31 cellular contexts compared by ENCODE assay signal in the genomic region with DNA sequence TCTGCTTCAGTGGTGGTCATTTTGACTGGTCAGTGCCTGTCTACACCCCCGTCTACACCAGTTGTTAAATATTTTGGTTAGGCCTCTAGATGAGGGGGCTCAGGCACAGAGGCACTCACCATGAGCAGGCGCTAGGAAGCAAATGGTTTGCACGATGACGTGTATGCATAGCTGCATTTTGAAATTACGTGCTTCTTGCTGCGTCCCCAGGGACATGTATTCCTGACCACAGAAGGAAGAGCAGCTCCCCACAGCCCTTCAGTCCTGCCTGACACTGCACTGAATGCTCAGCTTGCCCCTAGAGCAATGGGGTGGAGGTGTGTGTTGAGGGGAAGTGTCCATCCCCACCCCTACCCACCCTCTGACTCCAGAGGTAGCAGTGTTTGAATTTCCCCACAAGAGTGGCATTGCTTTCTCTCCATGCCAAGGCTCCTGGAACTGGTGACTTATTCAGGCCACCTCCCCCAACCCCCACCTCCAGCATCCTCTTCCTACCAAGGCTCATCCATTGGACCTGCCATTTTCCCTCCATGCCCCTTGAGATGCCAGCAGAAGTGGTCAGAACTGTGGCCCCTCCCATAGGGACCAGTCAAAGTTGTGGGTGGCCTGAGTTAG. TPM values are rescaled to one million over a fixed set of nuclear protein-coding genes. Genes with fewer than 3 reads are reported as not detected.
DNase-seq lines count a peak whose midpoint lies in the region; ATAC-seq, FAIRE-seq and TF ChIP-seq lines count a peak whose summit lies in the region.
"Had no signal": no experiment of that assay in that cellular context is flagged by ENCODE, and none has a peak within 500 bp of the region (broad histone marks: within the 10 kb centered on the region; RNA-seq: fewer than 3 reads in every experiment).

No MANE protein-coding gene starts in this region.

- no peaks in the 10 kb centered on the region for H3K27me3 ChIP-seq in A673 (replicated peaks; ENCODE audit: insufficient read depth, low read depth, low read length, poor library complexity)
- no peaks in the 10 kb centered on the region; the same call in none of the 2 replicates for H3K27me3 ChIP-seq in IMR-90 (ENCODE audit: control insufficient read depth, insufficient read depth, low read length)
- no peaks in the 10 kb centered on the region; a peak in 1 of 7 replicates for H3K27me3 ChIP-seq in H1 (replicated peaks in 1 of 4; ENCODE audit: control insufficient read depth in 3 of 4, extremely low read depth in 1 of 4, insufficient read depth in 3 of 4, low read length in 3 of 4)
- H3K27me3 ChIP-seq in MG63: no peaks in the 10 kb centered on the region
- no peaks in the 10 kb centered on the region for H3K27me3 ChIP-seq in colonic mucosa
- H3K27me3 ChIP-seq: gastroesophageal sphincter, tibial nerve had no signal

- in situ Hi-C loops in IMR-90 (cut with MboI; ENCODE audit: low sequenced_read_pairs): loop anchor here (10.0 kb wide), 1 partner anchor 683 kb away; no protein-coding TSS in a partner anchor

- H2BK15ac ChIP-seq in IMR-90 (ENCODE audit: low read depth, low read length): no peak overlapping the region
- H2BK15ac ChIP-seq in H1 (ENCODE audit: low read length): no peak overlapping the region

- CTCF ChIA-PET in A673 (lab: Charles Lee): no interaction called here
- CTCF ChIA-PET in IMR-90 (lab: Yijun Ruan, JAX): interaction anchor here (0.6 to 2.3 kb wide), 3 partner anchors 8 to 681 kb away, joined by 3 to 8 read pairs (median 4); no protein-coding TSS in a partner anchor
- CTCF ChIA-PET in H1 (lab: Charles Lee; ENCODE audit: partially characterized antibody): interaction anchor here (1.5 to 9.0 kb wide), 6 partner anchors 11 to 111 kb away, joined by 3 to 202 read pairs (median 120); a partner anchor contains a TSS

- TF ChIP-seq EP300 in H1 (IDR thresholded peaks at IDR 0.05; ENCODE audit: borderline replicate concordance in 1 of 2, low read depth in 2 of 2, low read length in 2 of 2): no peak

- no peak for DNase-seq in A673 (ENCODE audit: low spot score)
- no peak for DNase-seq in IMR-90
- DNase-seq in H1 (ENCODE audit: low read depth in 1 of 2, low spot score in 2 of 2): no peak
- DNase-seq in myocyte (ENCODE audit: low read depth): peak; percentile 87
- DNase-seq in MG63: no peak
- DNase-seq in colonic mucosa: no peak
- DNase-seq: activated CD4-positive, alpha-beta T cell treated with anti-CD3 and anti-CD28 coated beads, Interleukin-2, amount 10 ng/mL, durations not matched to agents 24 days and 14 days; activated naive CD4-positive, alpha-beta T cell treated with anti-CD3 and anti-CD28 coated beads for 36 hours; amygdala; Caco-2; HFFc6; hypothalamus; immature natural killer cell; naive B cell; NCI-H2029 treated with DMSO at 0.1 percent for 48 hours; NCI-H2227 treated with DMSO at 0.1 percent for 48 hours; NCI-H69; nucleus accumbens; SHP77 treated with DMSO at 0.1 percent for 48 hours; stimulated activated CD4-positive, alpha-beta T cell treated with anti-CD3 and anti-CD28 coated beads, Interleukin-2, amount 100 ng/mL, for 24 hours; T-helper 9 cell had no signal

- H2AFZ ChIP-seq in IMR-90 (replicated peaks; ENCODE audit: low read length, poor library complexity) (peak overlapping the region; percentile 35), H1 (ENCODE audit: low read length) (no peak overlapping the region)

- H3K9me1 ChIP-seq in IMR-90 (ENCODE audit: insufficient read depth, low read length): no peaks in the 10 kb centered on the region

- BruUV-seq in A673 (replicated peaks; lab: Mats Ljungman, UMichigan) (no TSS peak), IMR-90 (replicated peaks; lab: Mats Ljungman, UMichigan) (no TSS peak)

- H2BK20ac ChIP-seq in IMR-90 (ENCODE audit: low read depth, low read length): no peak overlapping the region
- no peak overlapping the region for H2BK20ac ChIP-seq in H1 (ENCODE audit: low read length)

- H4K91ac ChIP-seq in IMR-90 (ENCODE audit: insufficient read depth, low read depth, low read length) (no peak overlapping the region), H1 (replicated peaks; ENCODE audit: insufficient read length, low read length) (no peak overlapping the region)

- H3K23ac ChIP-seq in IMR-90 (ENCODE audit: low read depth, low read length) (no peak overlapping the region), H1 (ENCODE audit: insufficient read length) (no peak overlapping the region)

- TF ChIP-seq CTCF in A673 (conservative IDR thresholded peaks at IDR 0.05; ENCODE audit: low read depth, low read length): no peak
- TF ChIP-seq CTCF in IMR-90 (conservative IDR thresholded peaks at IDR 0.05; ENCODE audit: low read depth, low read length): no peak
- TF ChIP-seq CTCF in H1 (IDR thresholded peaks at IDR 0.05; ENCODE audit: control extremely low read depth in 1 of 3, insufficient read depth in 1 of 3, low read depth in 1 of 3, low read length in 3 of 3): no peak
- TF ChIP-seq CTCF in colonic mucosa (IDR thresholded peaks at IDR 0.05): no peak

- H3K9me3 ChIP-seq in A673 (ENCODE audit: low read depth, low read length, poor library complexity, severe bottlenecking) (no peaks in the 10 kb centered on the region), IMR-90 (ENCODE audit: control insufficient read depth, insufficient read depth, low read length) (no peaks in the 10 kb centered on the region), H1 (ENCODE audit: insufficient read depth in 2 of 2, low read depth in 1 of 2, low read length in 1 of 2) (no peaks in the 10 kb centered on the region), MG63 (no peaks in the 10 kb centered on the region), colonic mucosa (no peaks in the 10 kb centered on the region)
- H3K9me3 ChIP-seq: Caco-2, gastroesophageal sphincter, tibial nerve had no signal

- 48% methylated on average over 3 of the region's 6 CpGs; no CpG with 5 or more reads in 1 of the 2 experiments for WGBS in IMR-90 (ENCODE audit: extremely low coverage in 2 of 2, insufficient read length in 1 of 2), 2 experiments
- 93% methylated on average over 6 of the region's 6 CpGs; no CpG with 5 or more reads in 1 of the 2 experiments for WGBS in H1 (ENCODE audit: extremely low coverage in 1 of 2, insufficient coverage in 1 of 2, insufficient read length in 1 of 2, insufficient replicate concordance in 2 of 2, low coverage in 1 of 2, low lambda C conversion rate in 2 of 2, missing lambda C conversion rate in 1 of 2), 2 experiments

- H3K79me1 ChIP-seq in IMR-90 (ENCODE audit: low read depth in 1 of 2, low read length in 2 of 2): no peaks in the 10 kb centered on the region
- no peaks in the 10 kb centered on the region for H3K79me1 ChIP-seq in H1 (ENCODE audit: low read depth, low read length)

- no peak overlapping the region for H3K4me3 ChIP-seq in A673 (ENCODE audit: low read depth, low read length, poor library complexity, severe bottlenecking)
- H3K4me3 ChIP-seq in IMR-90 (ENCODE audit: insufficient read depth, low read depth, low read length): no peak overlapping the region
- no peak overlapping the region for H3K4me3 ChIP-seq in H1 (ENCODE audit: extremely low read depth in 1 of 4, insufficient read depth in 2 of 4, low read depth in 3 of 4, low read length in 4 of 4)
- H3K4me3 ChIP-seq in MG63: no peak overlapping the region
- H3K4me3 ChIP-seq in colonic mucosa: no peak overlapping the region
- H3K4me3 ChIP-seq: coronary artery, gastroesophageal sphincter, smooth muscle cell, tibial nerve had no signal

- H3K18ac ChIP-seq in IMR-90 (ENCODE audit: low read depth, low read length) (no peak overlapping the region), H1 (ENCODE audit: extremely low read depth, low read length) (no peak overlapping the region)

- TF ChIP-seq RAD21 in IMR-90 (IDR thresholded peaks at IDR 0.05; ENCODE audit: low read length) (no peak), H1 (IDR thresholded peaks at IDR 0.05 in 1 of 2, conservative IDR thresholded peaks at IDR 0.05 in 1 of 2; ENCODE audit: low read depth in 2 of 2, low read length in 2 of 2) (no peak)

- H3K4ac ChIP-seq in IMR-90 (ENCODE audit: low read depth, low read length): no peak overlapping the region
- H3K4ac ChIP-seq in H1 (replicated peaks; ENCODE audit: insufficient read length, low read depth, low read length): no peak overlapping the region

- H2BK120ac ChIP-seq in IMR-90 (ENCODE audit: low read depth, low read length) (no peak overlapping the region), H1 (replicated peaks; ENCODE audit: low read depth, low read length) (no peak overlapping the region)

- no peak for FAIRE-seq in H1 (lab: Jason Lieb, UNC)

- H3K9ac ChIP-seq in IMR-90 (ENCODE audit: low read depth, low read length) (no peak overlapping the region), H1 (replicated peaks in 1 of 4; ENCODE audit: extremely low read depth in 1 of 4, low read depth in 3 of 4, low read length in 3 of 4) (no peak overlapping the region), colonic mucosa (ENCODE audit: low read depth in 2 of 2, low read length in 2 of 2) (no peak overlapping the region)

- H3K4me2 ChIP-seq in IMR-90 (ENCODE audit: low read depth, low read length): no peak overlapping the region
- H3K4me2 ChIP-seq in H1 (ENCODE audit: insufficient read depth in 1 of 2, low read depth in 2 of 2, low read length in 2 of 2): no peak overlapping the region
- H3K4me2 ChIP-seq: smooth muscle cell had no signal

- dilution Hi-C loops in IMR-90 (cut with HindIII; ENCODE audit: low sequenced_read_pairs, unreplicated experiment): no loop called here

- no peak overlapping the region for H2AK9ac ChIP-seq in IMR-90 (replicated peaks; ENCODE audit: low read depth, low read length, poor library complexity)

- ATAC-seq in IMR-90 (ENCODE audit: low read depth): no peak
- no peak for ATAC-seq in GM18861 (IDR thresholded peaks at IDR 0.05; ENCODE audit: unreplicated experiment)
- no peak for ATAC-seq in GM18519 (IDR thresholded peaks at IDR 0.05; ENCODE audit: low FRiP score, unreplicated experiment)
- ATAC-seq: esophagus mucosa, gastroesophageal sphincter, Panc1 had no signal

- H2BK5ac ChIP-seq in IMR-90 (ENCODE audit: low read depth, low read length, poor library complexity, severe bottlenecking) (no peak overlapping the region), H1 (ENCODE audit: low read depth, low read length) (no peak overlapping the region)

- no peak for TF ChIP-seq POLR2A in IMR-90 (IDR thresholded peaks at IDR 0.05; ENCODE audit: low read depth, low read length)
- TF ChIP-seq POLR2A in H1 (IDR thresholded peaks at IDR 0.05; ENCODE audit: control extremely low read depth in 1 of 2, low read depth in 2 of 2, low read length in 2 of 2): no peak

- intact Hi-C loops in A673 (cut with micrococcal nuclease; ENCODE audit: unreplicated experiment): loop anchor here (5.0 kb wide), 1 partner anchor 685 kb away; no protein-coding TSS in a partner anchor
- intact Hi-C loops in IMR-90 (cut with micrococcal nuclease): loop anchor here (5.0 to 10.0 kb wide), 4 partner anchors 63 to 1133 kb away; a partner anchor contains a TSS
- intact Hi-C loops in colonic mucosa (cut with DNase I): no loop called here

- H3K79me2 ChIP-seq in H1 (ENCODE audit: control insufficient read depth in 1 of 2, insufficient read depth in 2 of 2, low read length in 2 of 2): no peaks in the 10 kb centered on the region

- POLR2A ChIA-PET in A673 (lab: Charles Lee; ENCODE audit: low non-redundant PET) (no interaction called here), IMR-90 (lab: Charles Lee; ENCODE audit: unreplicated experiment) (no interaction called here), H1 (lab: Charles Lee; ENCODE audit: partially characterized antibody) (no interaction called here)

- H3K27ac ChIP-seq in A673 (ENCODE audit: low read depth, low read length, poor library complexity, severe bottlenecking): peak overlapping the region; percentile 44
- H3K27ac ChIP-seq in IMR-90 (ENCODE audit: insufficient read depth, low read length): no peak overlapping the region
- H3K27ac ChIP-seq in H1 (ENCODE audit: low read depth, low read length): no peak overlapping the region
- no peak overlapping the region for H3K27ac ChIP-seq in colonic mucosa
- H3K27ac ChIP-seq: coronary artery, gastroesophageal sphincter, tibial nerve had no signal

- H3K23me2 ChIP-seq in H1 (ENCODE audit: low read depth, low read length): no peaks in the 10 kb centered on the region; the same call in 1 of the 2 replicates

- H2AK5ac ChIP-seq in IMR-90 (ENCODE audit: low read depth, low read length): no peak overlapping the region
- H2AK5ac ChIP-seq in H1 (ENCODE audit: low read depth, low read length): 0 out of 2 replicates have a peak overlapping the region, but pooled peaks have one; percentile 13

- H3K14ac ChIP-seq in IMR-90 (replicated peaks; ENCODE audit: low read depth, low read length): no peak overlapping the region
- H3K14ac ChIP-seq in H1 (ENCODE audit: insufficient read length): no peak overlapping the region

- no peak overlapping the region for H4K5ac ChIP-seq in IMR-90 (ENCODE audit: low read depth, low read length)
- H4K5ac ChIP-seq in H1 (ENCODE audit: insufficient read length, low read depth, low read length): no peak overlapping the region

- H4K20me1 ChIP-seq in IMR-90 (ENCODE audit: insufficient read depth, low read length) (no peaks in the 10 kb centered on the region), H1 (replicated peaks in 1 of 2; ENCODE audit: control insufficient read depth in 1 of 2, insufficient read depth in 2 of 2, low read length in 2 of 2) (no peaks in the 10 kb centered on the region)

- H3K56ac ChIP-seq in IMR-90 (ENCODE audit: extremely low read depth, insufficient read depth, low read length): no peak overlapping the region
- no peak overlapping the region for H3K56ac ChIP-seq in H1 (replicated peaks; ENCODE audit: insufficient read length, low read depth, low read length)

- H3K36me3 ChIP-seq in A673 (ENCODE audit: insufficient read depth, low read length, poor library complexity, severe bottlenecking) (no peaks in the 10 kb centered on the region), IMR-90 (ENCODE audit: control insufficient read depth, insufficient read depth, low read length) (no peaks in the 10 kb centered on the region), H1 (ENCODE audit: control insufficient read depth in 2 of 4, insufficient read depth in 4 of 4, low read length in 3 of 4) (no peaks in the 10 kb centered on the region), MG63 (no peaks in the 10 kb centered on the region), colonic mucosa (no peaks in the 10 kb centered on the region)
- H3K36me3 ChIP-seq: gastroesophageal sphincter, tibial nerve had no signal

- no peak overlapping the region for H4K8ac ChIP-seq in IMR-90 (ENCODE audit: low read depth in 2 of 2, low read length in 2 of 2)
- no peak overlapping the region for H4K8ac ChIP-seq in H1 (ENCODE audit: extremely low read depth, insufficient read depth, low read length)

- peaks cover 17% of the 10 kb centered on the region for H3K4me1 ChIP-seq in A673 (ENCODE audit: insufficient read depth, low read length, poor library complexity, severe bottlenecking)
- H3K4me1 ChIP-seq in IMR-90 (ENCODE audit: control insufficient read depth, insufficient read depth, low read length): no peaks in the 10 kb centered on the region
- peaks cover 0 to 2% (median 0%) of the 10 kb centered on the region in 4 experiments; a peak in 2 of 7 replicates for H3K4me1 ChIP-seq in H1 (replicated peaks in 1 of 4; ENCODE audit: control insufficient read depth in 3 of 4, insufficient read depth in 4 of 4, low read length in 3 of 4)
- H3K4me1 ChIP-seq in colonic mucosa: no peaks in the 10 kb centered on the region

- H2BK12ac ChIP-seq in H1 (ENCODE audit: low read depth, low read length): no peak overlapping the region

RNA-seq across cellular contexts. Expression of a gene that starts 11.4 kb away (rescaled TPM):
- total RNA-seq in A673 (2021) (not detected in 2 replicates), IMR-90 (2012; rRNA removed) (under 0.01 TPM in 1 of 2 replicates, not detected in the other), myocyte (2.2 and 2.3 TPM in 2 replicates), colonic mucosa (1 to 10 TPM; 2.2 to 3.4 TPM)
- polyA plus RNA-seq in IMR-90 (2012; rRNA removed) (0.09 TPM in 2 replicates), H1 (2011; rRNA removed) (0.15 and 0.20 TPM in 2 replicates)
- 0.05 TPM in 1 of 2 replicates, not detected in the other for polyA plus RNA-seq in IMR-90 (2012; cell fraction: cytosol; rRNA removed)
- 0.76 and 1.7 TPM in 2 replicates for polyA plus RNA-seq in IMR-90 (2012; cell fraction: nucleus; rRNA removed; ENCODE audit: low replicate concordance)
- not detected in 2 replicates for total RNA-seq in H1 (2021; fragmentation: NEBNext Ultra II Directional; extraction: Animal tissue kit (Norgen Biotek cat#: 25700))
- 0.19 TPM for polyA plus RNA-seq in H1 (2011; cell fraction: cytosol; rRNA removed)
- 0.77 TPM for polyA plus RNA-seq in H1 (2011; cell fraction: nucleus; rRNA removed)
- polyA plus RNA-seq in H1 (2012, experiment 1 of 2): 0.13 to 0.35 TPM (median 0.26 TPM) in 4 replicates
- polyA plus RNA-seq in H1 (2012, experiment 2 of 2): 0.17 TPM
- polyA plus RNA-seq in H1 (2013, experiment 1 of 2): not detected
- polyA plus RNA-seq in H1 (2013, experiment 2 of 2): 0.06 TPM
- polyA minus RNA-seq in H1 (2011; rRNA and poly(A)+ RNA removed): 0.05 TPM in 1 of 2 replicates, not detected in the other
- not detected for polyA minus RNA-seq in H1 (2011; cell fraction: cytosol; rRNA and poly(A)+ RNA removed)
- not detected for polyA minus RNA-seq in H1 (2011; cell fraction: nucleus; rRNA and poly(A)+ RNA removed)
- polyA plus RNA-seq in myocyte (2012): 0.90 TPM
- total RNA-seq in MG63 (2014; rRNA removed; shearing (Covaris generic); ENCODE audit: low replicate concordance): 6.6 TPM in 1 of 2 replicates, not detected in the other
- total RNA-seq: HFFc6, MCF 10A, pulmonary artery endothelial cell had no signal

RNA-seq across cellular contexts. Expression of a gene that starts 32.4 kb away (rescaled TPM):
- total RNA-seq in A673 (2021) (2.4 and 3.7 TPM in 2 replicates), IMR-90 (2012; rRNA removed) (0.90 and 2.2 TPM in 2 replicates), myocyte (4.9 and 5.7 TPM in 2 replicates), colonic mucosa (1 to 10 TPM; 4.6 to 5.0 TPM)
- polyA plus RNA-seq in IMR-90 (2012; rRNA removed) (2.0 and 2.5 TPM in 2 replicates), H1 (2011; rRNA removed) (2.1 and 2.3 TPM in 2 replicates)
- 0.11 TPM in 1 of 2 replicates, not detected in the other for polyA plus RNA-seq in IMR-90 (2012; cell fraction: cytosol; rRNA removed)
- 7.3 and 40.0 TPM in 2 replicates for polyA plus RNA-seq in IMR-90 (2012; cell fraction: nucleus; rRNA removed; ENCODE audit: low replicate concordance)
- 3.7 and 5.2 TPM in 2 replicates for total RNA-seq in H1 (2021; fragmentation: NEBNext Ultra II Directional; extraction: Animal tissue kit (Norgen Biotek cat#: 25700))
- 2.6 TPM for polyA plus RNA-seq in H1 (2011; cell fraction: cytosol; rRNA removed)
- polyA plus RNA-seq in H1 (2011; cell fraction: nucleus; rRNA removed): 6.9 TPM
- polyA plus RNA-seq in H1 (2012, experiment 1 of 2): 2.0 to 3.9 TPM (median 3.1 TPM) in 4 replicates
- 0.81 TPM for polyA plus RNA-seq in H1 (2012, experiment 2 of 2)
- 2.4 TPM for polyA plus RNA-seq in H1 (2013, experiment 1 of 2)
- 2.0 TPM for polyA plus RNA-seq in H1 (2013, experiment 2 of 2)
- 4.3 and 4.8 TPM in 2 replicates for polyA minus RNA-seq in H1 (2011; rRNA and poly(A)+ RNA removed)
- 3.9 TPM for polyA minus RNA-seq in H1 (2011; cell fraction: cytosol; rRNA and poly(A)+ RNA removed)
- 10.8 TPM for polyA minus RNA-seq in H1 (2011; cell fraction: nucleus; rRNA and poly(A)+ RNA removed)
- polyA plus RNA-seq in myocyte (2012): 6.1 TPM
- total RNA-seq in MG63 (2014; rRNA removed; shearing (Covaris generic); ENCODE audit: low replicate concordance): not detected in 2 replicates

RNA-seq across cellular contexts. Expression of a gene that starts 38.1 kb away (rescaled TPM):
- 36.3 and 41.7 TPM in 2 replicates for total RNA-seq in A673 (2021)
- total RNA-seq in IMR-90 (2012; rRNA removed): 34.2 and 40.5 TPM in 2 replicates
- polyA plus RNA-seq in IMR-90 (2012; rRNA removed): 62.4 and 68.8 TPM in 2 replicates
- 32.4 and 65.5 TPM in 2 replicates for polyA plus RNA-seq in IMR-90 (2012; cell fraction: cytosol; rRNA removed)
- polyA plus RNA-seq in IMR-90 (2012; cell fraction: nucleus; rRNA removed; ENCODE audit: low replicate concordance): 129 and 234 TPM in 2 replicates
- total RNA-seq in H1 (2021; fragmentation: NEBNext Ultra II Directional; extraction: Animal tissue kit (Norgen Biotek cat#: 25700)): 40.7 and 43.8 TPM in 2 replicates
- 56.0 and 78.1 TPM in 2 replicates for polyA plus RNA-seq in H1 (2011; rRNA removed)
- 57.8 TPM for polyA plus RNA-seq in H1 (2011; cell fraction: cytosol; rRNA removed)
- polyA plus RNA-seq in H1 (2011; cell fraction: nucleus; rRNA removed): 233 TPM
- 29.0 to 50.0 TPM (median 45.0 TPM) in 4 replicates for polyA plus RNA-seq in H1 (2012, experiment 1 of 2)
- polyA plus RNA-seq in H1 (2012, experiment 2 of 2): 37.3 TPM
- polyA plus RNA-seq in H1 (2013, experiment 1 of 2): 28.7 TPM
- polyA plus RNA-seq in H1 (2013, experiment 2 of 2): 24.7 TPM
- 35.2 and 46.9 TPM in 2 replicates for polyA minus RNA-seq in H1 (2011; rRNA and poly(A)+ RNA removed)
- 25.0 TPM for polyA minus RNA-seq in H1 (2011; cell fraction: cytosol; rRNA and poly(A)+ RNA removed)
- 54.0 TPM for polyA minus RNA-seq in H1 (2011; cell fraction: nucleus; rRNA and poly(A)+ RNA removed)
- total RNA-seq in myocyte: 81.1 and 87.4 TPM in 2 replicates
- 93.5 TPM for polyA plus RNA-seq in myocyte (2012)
- 21.4 and 37.1 TPM in 2 replicates for total RNA-seq in MG63 (2014; rRNA removed; shearing (Covaris generic); ENCODE audit: low replicate concordance)
- 10 to 100 TPM; 71.3 to 82.9 TPM for total RNA-seq in colonic mucosa

RNA-seq across cellular contexts. Expression of a gene that starts 56.1 kb away (rescaled TPM):
- total RNA-seq in A673 (2021) (205 and 219 TPM in 2 replicates), IMR-90 (2012; rRNA removed) (140 and 148 TPM in 2 replicates), myocyte (228 and 268 TPM in 2 replicates), colonic mucosa (100 to 1,000 TPM; 633 to 720 TPM)
- polyA plus RNA-seq in IMR-90 (2012; rRNA removed) (272 and 341 TPM in 2 replicates), H1 (2011; rRNA removed) (435 and 468 TPM in 2 replicates)
- 446 and 518 TPM in 2 replicates for polyA plus RNA-seq in IMR-90 (2012; cell fraction: cytosol; rRNA removed)
- 106 and 110 TPM in 2 replicates for polyA plus RNA-seq in IMR-90 (2012; cell fraction: nucleus; rRNA removed; ENCODE audit: low replicate concordance)
- total RNA-seq in H1 (2021; fragmentation: NEBNext Ultra II Directional; extraction: Animal tissue kit (Norgen Biotek cat#: 25700)): 233 and 247 TPM in 2 replicates
- 446 TPM for polyA plus RNA-seq in H1 (2011; cell fraction: cytosol; rRNA removed)
- polyA plus RNA-seq in H1 (2011; cell fraction: nucleus; rRNA removed): 383 TPM
- polyA plus RNA-seq in H1 (2012, experiment 1 of 2): 242 to 347 TPM (median 333 TPM) in 4 replicates
- polyA plus RNA-seq in H1 (2012, experiment 2 of 2): 451 TPM
- 385 TPM for polyA plus RNA-seq in H1 (2013, experiment 1 of 2)
- 366 TPM for polyA plus RNA-seq in H1 (2013, experiment 2 of 2)
- 41.0 and 41.2 TPM in 2 replicates for polyA minus RNA-seq in H1 (2011; rRNA and poly(A)+ RNA removed)
- 77.0 TPM for polyA minus RNA-seq in H1 (2011; cell fraction: cytosol; rRNA and poly(A)+ RNA removed)
- 58.2 TPM for polyA minus RNA-seq in H1 (2011; cell fraction: nucleus; rRNA and poly(A)+ RNA removed)
- 329 TPM for polyA plus RNA-seq in myocyte (2012)
- 151 and 541 TPM in 2 replicates for total RNA-seq in MG63 (2014; rRNA removed; shearing (Covaris generic); ENCODE audit: low replicate concordance)
